ENCODE assay signal across 34 cellular contexts in the genomic region with DNA sequence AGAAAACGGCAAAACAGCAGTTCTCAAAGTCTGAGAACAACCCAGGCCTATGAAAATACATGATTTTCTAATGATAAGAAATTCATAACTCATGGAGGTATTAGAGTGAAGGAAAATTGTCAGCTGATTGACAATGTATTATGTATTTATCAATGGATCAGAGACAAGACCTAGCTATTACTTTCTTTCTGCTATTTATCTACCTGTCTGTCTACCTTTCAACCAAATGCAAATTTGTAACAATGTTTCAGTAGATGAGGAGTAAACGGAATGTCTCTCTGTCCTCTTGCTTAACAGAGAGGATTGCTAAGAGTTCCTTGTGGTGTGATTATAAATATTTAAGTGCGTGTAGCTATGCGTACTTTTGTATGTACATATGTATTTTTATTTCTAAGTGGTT.
"Had no signal": no experiment of that assay in that cellular context is flagged by ENCODE, and none has a peak within 500 bp of the region (broad histone marks: within the 10 kb centered on the region; RNA-seq: fewer than 3 reads in every experiment).

No MANE protein-coding gene starts in this region.

- ATAC-seq: activated CD4-positive, alpha-beta T cell treated with anti-CD3 and anti-CD28 coated beads for 36 hours; activated CD4-positive, CD25-positive, alpha-beta regulatory T cell treated with anti-CD3 and anti-CD28 coated beads, Interleukin-2, amount 50 U/mL, for 24 hours; activated CD8-positive, alpha-beta memory T cell treated with anti-CD3 and anti-CD28 coated beads, Interleukin-2, amount 10 ng/mL, durations not matched to agents 7 days and 5 days; activated CD8-positive, alpha-beta T cell treated with anti-CD3 and anti-CD28 coated beads, Interleukin-2, amount 10 ng/mL, durations not matched to agents 7 days and 5 days; activated naive CD8-positive, alpha-beta T cell treated with anti-CD3 and anti-CD28 coated beads, Interleukin-2, amount 50 U/mL, for 24 hours had no signal

- H3K4me3 Mint-ChIP-seq: activated CD4-positive, alpha-beta memory T cell treated with anti-CD3 and anti-CD28 coated beads, Interleukin-2, amount 10 ng/mL, durations not matched to agents 7 days and 5 days; activated CD4-positive, alpha-beta T cell treated with anti-CD3 and anti-CD28 coated beads for 36 hours; activated CD4-positive, alpha-beta T cell treated with anti-CD3 and anti-CD28 coated beads, Interleukin-2, amount 10 ng/mL, durations not matched to agents 7 days and 5 days; activated CD8-positive, alpha-beta memory T cell treated with anti-CD3 and anti-CD28 coated beads, Interleukin-2, amount 10 ng/mL, durations not matched to agents 7 days and 5 days; activated CD8-positive, alpha-beta T cell treated with anti-CD3 and anti-CD28 coated beads, Interleukin-2, amount 10 ng/mL, durations not matched to agents 7 days and 5 days; activated naive CD4-positive, alpha-beta T cell treated with anti-CD3 and anti-CD28 coated beads, Interleukin-2, amount 10 ng/mL, durations not matched to agents 7 days and 5 days; activated naive CD4-positive, alpha-beta T cell treated with anti-CD3 and anti-CD28 coated beads, Interleukin-2, amount 50 U/mL, for 24 hours; activated naive CD8-positive, alpha-beta T cell; activated naive CD8-positive, alpha-beta T cell treated with anti-CD3 and anti-CD28 coated beads, Interleukin-2, amount 10 ng/mL, durations not matched to agents 7 days and 5 days; activated naive CD8-positive, alpha-beta T cell treated with anti-CD3 and anti-CD28 coated beads, Interleukin-2, amount 50 U/mL, for 24 hours; activated T-cell treated with anti-CD3 and anti-CD28 coated beads, Interleukin-2, amount 50 U/mL, for 24 hours; T-helper 1 cell treated with Interleukin-12 subunit alpha and Interleukin-12 subunit beta and Interleukin-4 antibody, amounts not matched to agents 30 μg/mL and 1 μg/mL, for 36 hours; T-helper 2 cell treated with Interferon-gamma antibody and Interleukin-4, amounts not matched to agents 5 μg/mL and 100 μg/mL, for 36 hours had no signal

- H3K9me3 Mint-ChIP-seq: activated naive CD4-positive, alpha-beta T cell treated with anti-CD3 and anti-CD28 coated beads, Interleukin-2, amount 50 U/mL, for 24 hours had no signal

- H3K9me3 ChIP-seq: ascending aorta, breast epithelium had no signal

- H3K27me3 Mint-ChIP-seq: activated CD4-positive, alpha-beta memory T cell treated with anti-CD3 and anti-CD28 coated beads, Interleukin-2, amount 10 ng/mL, durations not matched to agents 7 days and 5 days; activated CD4-positive, alpha-beta T cell treated with anti-CD3 and anti-CD28 coated beads for 36 hours; activated CD4-positive, alpha-beta T cell treated with anti-CD3 and anti-CD28 coated beads, Interleukin-2, amount 10 ng/mL, durations not matched to agents 7 days and 5 days; activated CD8-positive, alpha-beta memory T cell treated with anti-CD3 and anti-CD28 coated beads, Interleukin-2, amount 10 ng/mL, durations not matched to agents 7 days and 5 days; activated naive CD4-positive, alpha-beta T cell treated with anti-CD3 and anti-CD28 coated beads, Interleukin-2, amount 10 ng/mL, durations not matched to agents 7 days and 5 days; activated naive CD4-positive, alpha-beta T cell treated with anti-CD3 and anti-CD28 coated beads, Interleukin-2, amount 50 U/mL, for 24 hours; activated naive CD8-positive, alpha-beta T cell; activated naive CD8-positive, alpha-beta T cell treated with anti-CD3 and anti-CD28 coated beads, Interleukin-2, amount 10 ng/mL, durations not matched to agents 7 days and 5 days; activated naive CD8-positive, alpha-beta T cell treated with anti-CD3 and anti-CD28 coated beads, Interleukin-2, amount 50 U/mL, for 24 hours; activated T-cell treated with anti-CD3 and anti-CD28 coated beads, Interleukin-2, amount 50 U/mL, for 24 hours had no signal

- H3K27ac Mint-ChIP-seq: activated CD4-positive, alpha-beta memory T cell treated with anti-CD3 and anti-CD28 coated beads, Interleukin-2, amount 10 ng/mL, durations not matched to agents 7 days and 5 days; activated CD4-positive, alpha-beta T cell treated with anti-CD3 and anti-CD28 coated beads for 36 hours; activated CD4-positive, alpha-beta T cell treated with anti-CD3 and anti-CD28 coated beads, Interleukin-2, amount 10 ng/mL, durations not matched to agents 7 days and 5 days; activated CD8-positive, alpha-beta memory T cell treated with anti-CD3 and anti-CD28 coated beads, Interleukin-2, amount 10 ng/mL, durations not matched to agents 7 days and 5 days; activated CD8-positive, alpha-beta T cell treated with anti-CD3 and anti-CD28 coated beads, Interleukin-2, amount 10 ng/mL, durations not matched to agents 7 days and 5 days; activated naive CD4-positive, alpha-beta T cell treated with anti-CD3 and anti-CD28 coated beads, Interleukin-2, amount 10 ng/mL, durations not matched to agents 7 days and 5 days; activated naive CD4-positive, alpha-beta T cell treated with anti-CD3 and anti-CD28 coated beads, Interleukin-2, amount 50 U/mL, for 24 hours; activated naive CD8-positive, alpha-beta T cell; activated naive CD8-positive, alpha-beta T cell treated with anti-CD3 and anti-CD28 coated beads, Interleukin-2, amount 10 ng/mL, durations not matched to agents 7 days and 5 days; activated naive CD8-positive, alpha-beta T cell treated with anti-CD3 and anti-CD28 coated beads, Interleukin-2, amount 50 U/mL, for 24 hours; activated T-cell treated with anti-CD3 and anti-CD28 coated beads, Interleukin-2, amount 50 U/mL, for 24 hours; activated T-helper 2 cell treated with anti-CD3 and anti-CD28 coated beads, Interferon-gamma antibody, Interleukin-2, Interleukin-4, amounts not matched to agents 10 μg/mL and 5 μg/mL and 100 μg/mL, durations not matched to agents 14 hours and 24 hours and 36 hours; T-helper 1 cell treated with Interleukin-12 subunit alpha and Interleukin-12 subunit beta and Interleukin-4 antibody, amounts not matched to agents 30 μg/mL and 1 μg/mL, for 36 hours; T-helper 2 cell treated with Interferon-gamma antibody and Interleukin-4, amounts not matched to agents 5 μg/mL and 100 μg/mL, for 36 hours had no signal

- H3K4me3 ChIP-seq: ascending aorta, breast epithelium had no signal

- H3K4me1 ChIP-seq: ascending aorta, breast epithelium had no signal

- H3K36me3 ChIP-seq: ascending aorta, brain microvascular endothelial cell, breast epithelium had no signal

- H3K4me1 Mint-ChIP-seq: activated CD4-positive, alpha-beta memory T cell treated with anti-CD3 and anti-CD28 coated beads, Interleukin-2, amount 10 ng/mL, durations not matched to agents 7 days and 5 days; activated CD4-positive, alpha-beta T cell treated with anti-CD3 and anti-CD28 coated beads for 36 hours; activated CD4-positive, alpha-beta T cell treated with anti-CD3 and anti-CD28 coated beads, Interleukin-2, amount 10 ng/mL, durations not matched to agents 7 days and 5 days; activated CD8-positive, alpha-beta memory T cell treated with anti-CD3 and anti-CD28 coated beads, Interleukin-2, amount 10 ng/mL, durations not matched to agents 7 days and 5 days; activated naive CD4-positive, alpha-beta T cell treated with anti-CD3 and anti-CD28 coated beads, Interleukin-2, amount 10 ng/mL, durations not matched to agents 7 days and 5 days; activated naive CD4-positive, alpha-beta T cell treated with anti-CD3 and anti-CD28 coated beads, Interleukin-2, amount 50 U/mL, for 24 hours; activated naive CD8-positive, alpha-beta T cell treated with anti-CD3 and anti-CD28 coated beads, Interleukin-2, amount 10 ng/mL, durations not matched to agents 7 days and 5 days; activated naive CD8-positive, alpha-beta T cell treated with anti-CD3 and anti-CD28 coated beads, Interleukin-2, amount 50 U/mL, for 24 hours had no signal

- H3K36me3 Mint-ChIP-seq: activated CD8-positive, alpha-beta memory T cell treated with anti-CD3 and anti-CD28 coated beads, Interleukin-2, amount 10 ng/mL, durations not matched to agents 7 days and 5 days; activated naive CD4-positive, alpha-beta T cell treated with anti-CD3 and anti-CD28 coated beads, Interleukin-2, amount 10 ng/mL, durations not matched to agents 7 days and 5 days; activated naive CD4-positive, alpha-beta T cell treated with anti-CD3 and anti-CD28 coated beads, Interleukin-2, amount 50 U/mL, for 24 hours; activated naive CD8-positive, alpha-beta T cell; activated naive CD8-positive, alpha-beta T cell treated with anti-CD3 and anti-CD28 coated beads, Interleukin-2, amount 10 ng/mL, durations not matched to agents 7 days and 5 days had no signal

- H3K27ac ChIP-seq: ascending aorta, brain microvascular endothelial cell, breast epithelium, VCaP had no signal

- H3K27me3 ChIP-seq: ascending aorta, brain microvascular endothelial cell, breast epithelium had no signal

- DNase-seq: activated CD4-positive, alpha-beta memory T cell treated with anti-CD3 and anti-CD28 coated beads, Interleukin-2, amount 10 ng/mL, durations not matched to agents 7 days and 5 days; activated CD4-positive, alpha-beta T cell treated with anti-CD3 and anti-CD28 coated beads for 1 hour; activated CD4-positive, alpha-beta T cell treated with anti-CD3 and anti-CD28 coated beads for 36 hours; activated CD4-positive, alpha-beta T cell treated with anti-CD3 and anti-CD28 coated beads for 48 hours; activated CD4-positive, alpha-beta T cell treated with anti-CD3 and anti-CD28 coated beads, Interleukin-2, amount 10 ng/mL, durations not matched to agents 7 days and 5 days; activated CD4-positive, alpha-beta T cell treated with anti-CD3 and anti-CD28 coated beads, Interleukin-2, amount 50 U/mL, for 48 hours; activated CD4-positive, CD25-positive, alpha-beta regulatory T cell; activated CD8-positive, alpha-beta memory T cell treated with anti-CD3 and anti-CD28 coated beads for 24 hours; activated CD8-positive, alpha-beta memory T cell treated with anti-CD3 and anti-CD28 coated beads, Interleukin-2, amount 10 ng/mL, durations not matched to agents 7 days and 5 days; activated CD8-positive, alpha-beta memory T cell treated with anti-CD3 and anti-CD28 coated beads, Interleukin-2, amount 50 U/mL, for 48 hours; activated CD8-positive, alpha-beta T cell treated with anti-CD3 and anti-CD28 coated beads, Interleukin-2, amount 10 ng/mL, durations not matched to agents 7 days and 5 days; activated effector memory CD4-positive, alpha-beta T cell treated with Interleukin-2 at 50 U/mL for 16 hours; activated gamma-delta T cell; activated naive CD4-positive, alpha-beta T cell treated with anti-CD3 and anti-CD28 coated beads, Interleukin-2, amount 10 ng/mL, durations not matched to agents 7 days and 5 days; activated naive CD4-positive, alpha-beta T cell treated with Interleukin-2 at 50 U/mL for 16 hours; activated naive CD8-positive, alpha-beta T cell treated with anti-CD3 and anti-CD28 coated beads, Interleukin-2, amount 10 ng/mL, durations not matched to agents 7 days and 5 days; activated naive CD8-positive, alpha-beta T cell treated with anti-CD3 and anti-CD28 coated beads, Interleukin-2, amount 50 U/mL, for 24 hours; activated T-cell treated with anti-CD3 and anti-CD28 coated beads, Interleukin-2, amount 50 U/mL, for 24 hours; activated T-cell treated with anti-CD3 and anti-CD28 coated beads, Interleukin-2, amount 50 U/mL, for 48 hours; amygdala; anterior cingulate cortex; brain microvascular endothelial cell; central memory CD4-positive, alpha-beta T cell; T-helper 2 cell; T-helper 9 cell had no signal
